ENCODE assay signal across 31 cellular contexts in the genomic region with DNA sequence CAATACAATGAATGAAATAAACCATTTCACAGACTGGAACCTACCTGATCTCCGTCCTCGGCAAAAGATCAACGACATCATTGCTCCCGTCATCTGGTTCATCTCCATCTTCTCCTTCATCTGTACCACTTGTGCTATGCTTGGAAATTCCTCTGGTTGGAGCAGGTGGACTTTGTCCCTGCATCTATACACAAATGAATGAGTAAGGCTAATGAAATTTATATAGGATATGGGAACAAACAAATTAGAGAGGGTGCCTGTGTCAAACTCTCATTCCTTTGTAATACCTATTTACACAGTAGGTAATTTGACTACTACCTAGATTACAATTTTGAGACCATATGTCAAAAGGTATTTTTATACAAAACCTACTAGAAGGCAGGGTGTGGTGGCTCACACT. TPM values are rescaled to one million over a fixed set of nuclear protein-coding genes. Genes with fewer than 3 reads are reported as not detected.
"Had no signal": no experiment of that assay in that cellular context is flagged by ENCODE, and none has a peak within 500 bp of the region (broad histone marks: within the 10 kb centered on the region; RNA-seq: fewer than 3 reads in every experiment).

No MANE protein-coding gene starts in this region.

- H3K4me2 ChIP-seq: neural progenitor cell had no signal

- H3K9me3 ChIP-seq: colonic mucosa, gastrocnemius medialis, left lung, prostate gland, right atrium auricular region, sigmoid colon, suprapubic skin, transverse colon, upper lobe of right lung, uterus had no signal

- H2AFZ ChIP-seq: neural progenitor cell had no signal

- DNase-seq: colonic mucosa; effector CD8-positive, alpha-beta T cell; endodermal cell; foreskin fibroblast; gastrocnemius medialis; head of caudate nucleus; left lung; mesenchymal stem cell; naive thymus-derived CD4-positive, alpha-beta T cell; sigmoid colon; stimulated activated CD4-positive, alpha-beta T cell treated with anti-CD3 and anti-CD28 coated beads, Interleukin-1b, Interleukin-23, amount 100 ng/mL, for 48 hours; stimulated activated CD4-positive, alpha-beta T cell treated with anti-CD3 and anti-CD28 coated beads, Interleukin-4, amount 100 ng/mL, for 1 hour; stimulated activated CD8-positive, alpha-beta memory T cell treated with anti-CD3 and anti-CD28 coated beads, Interleukin-4, amount 100 ng/mL, for 48 hours; stimulated activated naive CD4-positive, alpha-beta T cell; stimulated activated naive CD8-positive, alpha-beta T cell treated with anti-CD3 and anti-CD28 coated beads, Interleukin-15, amount 100 ng/mL, for 72 hours; transverse colon; upper lobe of right lung; uterus had no signal

- FAIRE-seq: keratinocyte had no signal

- H3K27me3 Mint-ChIP-seq: dendritic cell treated with granulocyte-macrophage colony-stimulating factor and Interleukin-4, amounts not matched to agents 40 ng/mL and 50 ng/mL, for 4 days; naive thymus-derived CD4-positive, alpha-beta T cell; stimulated activated naive CD8-positive, alpha-beta T cell treated with anti-CD3 and anti-CD28 coated beads, Interleukin-15, amount 100 ng/mL, for 72 hours had no signal

- H3K27me3 ChIP-seq: colonic mucosa, gastrocnemius medialis, left lung, neural progenitor cell, right atrium auricular region, sigmoid colon, suprapubic skin, transverse colon, upper lobe of right lung, uterus had no signal

- H3K9ac ChIP-seq: neural progenitor cell had no signal

- H3K4me3 Mint-ChIP-seq: dendritic cell treated with granulocyte-macrophage colony-stimulating factor and Interleukin-4, amounts not matched to agents 40 ng/mL and 50 ng/mL, for 4 days; endodermal cell; mesothelial cell of epicardium; naive thymus-derived CD4-positive, alpha-beta T cell; nephron; neural progenitor cell; stimulated activated naive CD8-positive, alpha-beta T cell treated with anti-CD3 and anti-CD28 coated beads, Interleukin-15, amount 100 ng/mL, for 72 hours had no signal

- H3K36me3 ChIP-seq: uterus had no signal

- H3K27ac ChIP-seq: colonic mucosa, epithelial cell of prostate, gastrocnemius medialis, left lung, neural progenitor cell, prostate gland, right atrium auricular region, sigmoid colon, suprapubic skin, transverse colon, upper lobe of right lung, uterus had no signal

- ATAC-seq: esophagus mucosa; gastrocnemius medialis; left lung; naive thymus-derived CD4-positive, alpha-beta T cell; stimulated activated naive CD8-positive, alpha-beta T cell treated with anti-CD3 and anti-CD28 coated beads, Interleukin-15, amount 100 ng/mL, for 72 hours; upper lobe of right lung had no signal

- H3K4me1 Mint-ChIP-seq: mesothelial cell of epicardium; nephron; neural progenitor cell; stimulated activated naive CD8-positive, alpha-beta T cell treated with anti-CD3 and anti-CD28 coated beads, Interleukin-15, amount 100 ng/mL, for 72 hours had no signal

- H3K9me3 Mint-ChIP-seq: dendritic cell treated with granulocyte-macrophage colony-stimulating factor and Interleukin-4, amounts not matched to agents 40 ng/mL and 50 ng/mL, for 4 days; endodermal cell; naive thymus-derived CD4-positive, alpha-beta T cell; nephron; neural progenitor cell; stimulated activated naive CD8-positive, alpha-beta T cell treated with anti-CD3 and anti-CD28 coated beads, Interleukin-15, amount 100 ng/mL, for 72 hours had no signal

- H3K27ac Mint-ChIP-seq: dendritic cell treated with granulocyte-macrophage colony-stimulating factor and Interleukin-4, amounts not matched to agents 40 ng/mL and 50 ng/mL, for 4 days; endodermal cell; mesothelial cell of epicardium; nephron; neural progenitor cell had no signal

- H3K4me3 ChIP-seq: colonic mucosa, gastrocnemius medialis, left lung, neural progenitor cell, prostate gland, right atrium auricular region, sigmoid colon, suprapubic skin, transverse colon, upper lobe of right lung, uterus had no signal

- H3K4me1 ChIP-seq: colonic mucosa, gastrocnemius medialis, left lung, neural progenitor cell, prostate gland, right atrium auricular region, sigmoid colon, suprapubic skin, transverse colon, upper lobe of right lung, uterus had no signal

RNA-seq across cellular contexts. Expression of gene F2, which starts 59.4 kb away (rescaled TPM):
- total RNA-seq: esophagus mucosa, glomerular endothelial cell, left lung, lower leg skin, lung microvascular endothelial cell, mesothelial cell of epicardium, right atrium auricular region, upper lobe of right lung had no signal
- polyA plus RNA-seq: keratinocyte; naive thymus-derived CD4-positive, alpha-beta T cell had no signal
